ENCODE assay signal across 22 cellular contexts in genomic region chr3:193884011-193884410, GRCh38.
DNase-seq lines count a peak whose midpoint lies in the region; ATAC-seq and TF ChIP-seq lines count a peak whose summit lies in the region.
"Had no signal": no experiment of that assay in that cellular context is flagged by ENCODE, and none has a peak within 500 bp of the region (broad histone marks: within the 10 kb centered on the region; RNA-seq: fewer than 3 reads in every experiment).

No MANE protein-coding gene starts in this region.

- WGBS in thyroid gland, 2 donors: 87 to 91% methylated on average over 8 of the region's 8 CpGs

- no peak for TF ChIP-seq POLR2A in thyroid gland (IDR thresholded peaks at IDR 0.05)

- H3K4me3 ChIP-seq in SJSA1 (no peak overlapping the region), thyroid gland (replicated peaks in 1 of 3) (no peak overlapping the region)
- H3K4me3 ChIP-seq: adrenal gland, cardiac muscle cell, left ventricle myocardium inferior had no signal

- intact Hi-C loops in thyroid gland (cut with DNase I): no loop called here

- H3K4me1 ChIP-seq in SJSA1 (replicated peaks): peaks cover 16% of the 10 kb centered on the region
- peaks cover 10 to 13% of the 10 kb centered on the region in 2 donors for H3K4me1 ChIP-seq in thyroid gland
- H3K4me1 ChIP-seq: adrenal gland, left ventricle myocardium inferior had no signal

- H3K9me3 ChIP-seq in SJSA1 (replicated peaks) (no peaks in the 10 kb centered on the region), thyroid gland (no peaks in the 10 kb centered on the region)
- H3K9me3 ChIP-seq: adrenal gland had no signal

- H3K27me3 ChIP-seq in SJSA1 (replicated peaks) (no peaks in the 10 kb centered on the region), thyroid gland (no peaks in the 10 kb centered on the region)
- H3K27me3 ChIP-seq: adrenal gland, cardiac muscle cell had no signal

- ATAC-seq in GM18858 (IDR thresholded peaks at IDR 0.05; ENCODE audit: unreplicated experiment): no peak
- no peak for ATAC-seq in GM19351 (IDR thresholded peaks at IDR 0.05; ENCODE audit: unreplicated experiment)
- ATAC-seq: T-cell had no signal

- peak; percentile 47 for DNase-seq in HT1080 (ENCODE audit: low read depth)
- peak in 1 of 2 experiments; percentile 36 for DNase-seq in SJSA1 (ENCODE audit: low read depth in 1 of 2, low spot score in 2 of 2)
- peak; percentile 63 for DNase-seq in foreskin melanocyte
- DNase-seq in thyroid gland: no peak
- no peak for DNase-seq in NCI-H2196 (lab: John Stamatoyannopoulos, UW; ENCODE audit: unreplicated experiment)
- DNase-seq: activated CD4-positive, alpha-beta T cell treated with anti-CD3 and anti-CD28 coated beads for 1 hour; activated T-cell treated with anti-CD3 and anti-CD28 coated beads, Interleukin-2, amount 50 U/mL, for 24 hours; adrenal gland; CD4-positive, CD25-positive, alpha-beta regulatory T cell; GF-D8; HFFc6; immature natural killer cell; Kasumi-1; left ventricle myocardium inferior; NCI-H1105; NCI-H2029 treated with DMSO at 0.1 percent for 48 hours; NCI-H526; SIG-M5; T-cell had no signal

- no peak for TF ChIP-seq CTCF in thyroid gland (IDR thresholded peaks at IDR 0.05)

- H3K27ac ChIP-seq in SJSA1: 0 out of 2 replicates have a peak overlapping the region, but pooled peaks have one; percentile 4
- H3K27ac ChIP-seq in thyroid gland: peak overlapping the region in 2 of 3 donors; percentile 70 to 73
- H3K27ac ChIP-seq: adrenal gland, cardiac muscle cell, left ventricle myocardium inferior had no signal

- H3K36me3 ChIP-seq in SJSA1 (no peaks in the 10 kb centered on the region), thyroid gland (no peaks in the 10 kb centered on the region)
- H3K36me3 ChIP-seq: adrenal gland, cardiac muscle cell, left ventricle myocardium inferior had no signal

Comparison
In these comparisons a context has a peak if more than half of its experiments do, and no peak if none do; other contexts are left out.
1. DNase-seq: peak in HT1080 (single experiment) and foreskin melanocyte (single experiment); none in thyroid gland (0 of 2) and NCI-H2196 (single experiment).